ENCODE assay signal across 1 cellular context in genomic region chr6:87945181-87945580, GRCh38.
TF ChIP-seq lines count a peak whose summit lies in the region.

No MANE protein-coding gene starts in this region.

TF ChIP-seq in IMR-90, 13 proteins besides CTCF, POLR2A, EP300 and RAD21:
- TF ChIP-seq CHD1 (IDR thresholded peaks at IDR 0.05; ENCODE audit: low read depth, low read length) (no peak), BHLHE40 (IDR thresholded peaks at IDR 0.05; ENCODE audit: low read depth, low read length) (no peak), ELK1 (IDR thresholded peaks at IDR 0.05; ENCODE audit: borderline replicate concordance, low read depth, low read length) (no peak), CEBPB (IDR thresholded peaks at IDR 0.05; ENCODE audit: low read depth, low read length) (no peak), SMC3 (IDR thresholded peaks at IDR 0.05; ENCODE audit: low read depth, low read length) (no peak), MAFK (IDR thresholded peaks at IDR 0.05; ENCODE audit: low read depth, low read length) (no peak), NFE2L2 (IDR thresholded peaks at IDR 0.05; ENCODE audit: low read depth, low read length) (no peak), USF2 (IDR thresholded peaks at IDR 0.05; ENCODE audit: low read depth, low read length) (no peak), MAZ (IDR thresholded peaks at IDR 0.05; ENCODE audit: borderline replicate concordance, low read depth, low read length) (no peak), RFX5 (IDR thresholded peaks at IDR 0.05; ENCODE audit: low read depth, low read length) (no peak), FOS (IDR thresholded peaks at IDR 0.05; ENCODE audit: low read depth, low read length) (no peak), MXI1 (IDR thresholded peaks at IDR 0.05; ENCODE audit: borderline replicate concordance, low read depth, low read length) (no peak), RCOR1 (IDR thresholded peaks at IDR 0.05; ENCODE audit: insufficient replicate concordance, low read length) (no peak)
TF ChIP-seq in IMR-90: peak in this region for 0.
